In the genomic region with DNA sequence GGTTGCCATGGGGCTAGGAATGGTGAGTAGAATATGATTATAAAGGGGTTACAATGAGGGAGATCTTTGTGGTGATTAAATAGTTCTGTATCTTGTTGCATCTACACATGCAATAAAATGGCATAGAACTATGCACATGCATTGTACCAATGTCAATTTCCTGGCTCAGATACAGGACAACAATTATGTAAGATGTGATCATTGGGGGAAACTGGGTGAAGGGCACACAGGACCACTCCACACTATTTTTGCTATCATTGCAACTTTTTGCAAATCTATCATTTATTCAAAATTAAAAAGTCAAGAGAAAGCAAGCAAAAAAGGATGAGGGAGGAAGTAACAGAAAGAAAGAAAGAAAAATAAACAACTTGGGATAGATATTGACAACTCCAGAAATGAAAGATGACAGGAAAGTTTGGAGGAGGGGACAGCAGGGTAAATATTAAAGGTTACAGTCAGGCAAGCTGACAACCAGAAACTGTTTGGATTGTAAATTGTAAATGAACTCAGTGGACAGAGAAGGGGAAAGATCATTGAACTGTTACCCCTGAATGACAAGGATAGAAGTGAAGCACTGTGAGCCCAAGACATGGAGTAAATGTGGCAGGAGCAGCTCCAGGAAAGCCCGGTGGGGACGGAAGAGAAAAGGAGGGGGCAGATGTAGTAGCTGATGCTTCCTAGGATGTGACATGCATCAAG, we compare ENCODE assay signal across 2 cellular contexts.
TF ChIP-seq lines count a peak whose summit lies in the region.

No MANE protein-coding gene starts in this region.

TF ChIP-seq in IMR-90, 13 proteins besides CTCF, POLR2A, EP300 and RAD21:
- TF ChIP-seq MXI1 (IDR thresholded peaks at IDR 0.05; ENCODE audit: borderline replicate concordance, low read depth, low read length) (no peak), MAFK (IDR thresholded peaks at IDR 0.05; ENCODE audit: low read depth, low read length) (no peak), SMC3 (IDR thresholded peaks at IDR 0.05; ENCODE audit: low read depth, low read length) (no peak), CEBPB (IDR thresholded peaks at IDR 0.05; ENCODE audit: low read depth, low read length) (no peak), BHLHE40 (IDR thresholded peaks at IDR 0.05; ENCODE audit: low read depth, low read length) (no peak), FOS (IDR thresholded peaks at IDR 0.05; ENCODE audit: low read depth, low read length) (no peak), NFE2L2 (IDR thresholded peaks at IDR 0.05; ENCODE audit: low read depth, low read length) (no peak)
- TF ChIP-seq, protein P1, sequence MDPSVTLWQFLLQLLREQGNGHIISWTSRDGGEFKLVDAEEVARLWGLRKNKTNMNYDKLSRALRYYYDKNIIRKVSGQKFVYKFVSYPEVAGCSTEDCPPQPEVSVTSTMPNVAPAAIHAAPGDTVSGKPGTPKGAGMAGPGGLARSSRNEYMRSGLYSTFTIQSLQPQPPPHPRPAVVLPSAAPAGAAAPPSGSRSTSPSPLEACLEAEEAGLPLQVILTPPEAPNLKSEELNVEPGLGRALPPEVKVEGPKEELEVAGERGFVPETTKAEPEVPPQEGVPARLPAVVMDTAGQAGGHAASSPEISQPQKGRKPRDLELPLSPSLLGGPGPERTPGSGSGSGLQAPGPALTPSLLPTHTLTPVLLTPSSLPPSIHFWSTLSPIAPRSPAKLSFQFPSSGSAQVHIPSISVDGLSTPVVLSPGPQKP (IDR thresholded peaks at IDR 0.05; ENCODE audit: borderline replicate concordance, low read depth, low read length): no peak
- TF ChIP-seq, protein P2, sequence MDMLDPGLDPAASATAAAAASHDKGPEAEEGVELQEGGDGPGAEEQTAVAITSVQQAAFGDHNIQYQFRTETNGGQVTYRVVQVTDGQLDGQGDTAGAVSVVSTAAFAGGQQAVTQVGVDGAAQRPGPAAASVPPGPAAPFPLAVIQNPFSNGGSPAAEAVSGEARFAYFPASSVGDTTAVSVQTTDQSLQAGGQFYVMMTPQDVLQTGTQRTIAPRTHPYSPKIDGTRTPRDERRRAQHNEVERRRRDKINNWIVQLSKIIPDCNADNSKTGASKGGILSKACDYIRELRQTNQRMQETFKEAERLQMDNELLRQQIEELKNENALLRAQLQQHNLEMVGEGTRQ (IDR thresholded peaks at IDR 0.05; ENCODE audit: low read depth, low read length): no peak
TF ChIP-seq in IMR-90: peak in this region for 0.

TF ChIP-seq in H1, 55 proteins besides CTCF, POLR2A, EP300 and RAD21:
- TF ChIP-seq SIX5 (IDR thresholded peaks at IDR 0.05; ENCODE audit: low read depth, low read length) (no peak), SP1 (IDR thresholded peaks at IDR 0.05; ENCODE audit: low read depth, low read length) (no peak), ASH2L (IDR thresholded peaks at IDR 0.05; ENCODE audit: low read length) (no peak), GTF2F1 (IDR thresholded peaks at IDR 0.05; ENCODE audit: borderline replicate concordance, low read depth, low read length) (no peak), SAP30 (IDR thresholded peaks at IDR 0.05; ENCODE audit: insufficient read depth, insufficient replicate concordance, low read length) (no peak), SUZ12 (IDR thresholded peaks at IDR 0.05; ENCODE audit: low read length) (no peak), CBX5 (IDR thresholded peaks at IDR 0.05; ENCODE audit: low read depth, low read length) (no peak), KDM4A (IDR thresholded peaks at IDR 0.05; ENCODE audit: low read depth, low read length, severe bottlenecking) (no peak), SP2 (IDR thresholded peaks at IDR 0.05; ENCODE audit: low read length) (no peak), RFX5 (IDR thresholded peaks at IDR 0.05; ENCODE audit: borderline replicate concordance, low read depth, low read length) (no peak), EZH2 (IDR thresholded peaks at IDR 0.05; ENCODE audit: low read depth, low read length, severe bottlenecking) (no peak), KDM1A (IDR thresholded peaks at IDR 0.05; ENCODE audit: borderline replicate concordance, low read length) (no peak), BACH1 (IDR thresholded peaks at IDR 0.05; ENCODE audit: low read length) (no peak), POU5F1 (IDR thresholded peaks at IDR 0.05; ENCODE audit: low read depth, low read length) (no peak), TCF12 (IDR thresholded peaks at IDR 0.05; ENCODE audit: low read depth, low read length) (no peak), RBBP5 (IDR thresholded peaks at IDR 0.05; ENCODE audit: borderline replicate concordance, low read depth, low read length) (no peak), SIRT6 (IDR thresholded peaks at IDR 0.05; ENCODE audit: low read length) (no peak)
- TF ChIP-seq, protein P3, sequence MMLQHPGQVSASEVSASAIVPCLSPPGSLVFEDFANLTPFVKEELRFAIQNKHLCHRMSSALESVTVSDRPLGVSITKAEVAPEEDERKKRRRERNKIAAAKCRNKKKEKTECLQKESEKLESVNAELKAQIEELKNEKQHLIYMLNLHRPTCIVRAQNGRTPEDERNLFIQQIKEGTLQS (IDR thresholded peaks at IDR 0.05; ENCODE audit: insufficient read depth, low read depth, low read length): no peak
- TF ChIP-seq, protein P4, sequence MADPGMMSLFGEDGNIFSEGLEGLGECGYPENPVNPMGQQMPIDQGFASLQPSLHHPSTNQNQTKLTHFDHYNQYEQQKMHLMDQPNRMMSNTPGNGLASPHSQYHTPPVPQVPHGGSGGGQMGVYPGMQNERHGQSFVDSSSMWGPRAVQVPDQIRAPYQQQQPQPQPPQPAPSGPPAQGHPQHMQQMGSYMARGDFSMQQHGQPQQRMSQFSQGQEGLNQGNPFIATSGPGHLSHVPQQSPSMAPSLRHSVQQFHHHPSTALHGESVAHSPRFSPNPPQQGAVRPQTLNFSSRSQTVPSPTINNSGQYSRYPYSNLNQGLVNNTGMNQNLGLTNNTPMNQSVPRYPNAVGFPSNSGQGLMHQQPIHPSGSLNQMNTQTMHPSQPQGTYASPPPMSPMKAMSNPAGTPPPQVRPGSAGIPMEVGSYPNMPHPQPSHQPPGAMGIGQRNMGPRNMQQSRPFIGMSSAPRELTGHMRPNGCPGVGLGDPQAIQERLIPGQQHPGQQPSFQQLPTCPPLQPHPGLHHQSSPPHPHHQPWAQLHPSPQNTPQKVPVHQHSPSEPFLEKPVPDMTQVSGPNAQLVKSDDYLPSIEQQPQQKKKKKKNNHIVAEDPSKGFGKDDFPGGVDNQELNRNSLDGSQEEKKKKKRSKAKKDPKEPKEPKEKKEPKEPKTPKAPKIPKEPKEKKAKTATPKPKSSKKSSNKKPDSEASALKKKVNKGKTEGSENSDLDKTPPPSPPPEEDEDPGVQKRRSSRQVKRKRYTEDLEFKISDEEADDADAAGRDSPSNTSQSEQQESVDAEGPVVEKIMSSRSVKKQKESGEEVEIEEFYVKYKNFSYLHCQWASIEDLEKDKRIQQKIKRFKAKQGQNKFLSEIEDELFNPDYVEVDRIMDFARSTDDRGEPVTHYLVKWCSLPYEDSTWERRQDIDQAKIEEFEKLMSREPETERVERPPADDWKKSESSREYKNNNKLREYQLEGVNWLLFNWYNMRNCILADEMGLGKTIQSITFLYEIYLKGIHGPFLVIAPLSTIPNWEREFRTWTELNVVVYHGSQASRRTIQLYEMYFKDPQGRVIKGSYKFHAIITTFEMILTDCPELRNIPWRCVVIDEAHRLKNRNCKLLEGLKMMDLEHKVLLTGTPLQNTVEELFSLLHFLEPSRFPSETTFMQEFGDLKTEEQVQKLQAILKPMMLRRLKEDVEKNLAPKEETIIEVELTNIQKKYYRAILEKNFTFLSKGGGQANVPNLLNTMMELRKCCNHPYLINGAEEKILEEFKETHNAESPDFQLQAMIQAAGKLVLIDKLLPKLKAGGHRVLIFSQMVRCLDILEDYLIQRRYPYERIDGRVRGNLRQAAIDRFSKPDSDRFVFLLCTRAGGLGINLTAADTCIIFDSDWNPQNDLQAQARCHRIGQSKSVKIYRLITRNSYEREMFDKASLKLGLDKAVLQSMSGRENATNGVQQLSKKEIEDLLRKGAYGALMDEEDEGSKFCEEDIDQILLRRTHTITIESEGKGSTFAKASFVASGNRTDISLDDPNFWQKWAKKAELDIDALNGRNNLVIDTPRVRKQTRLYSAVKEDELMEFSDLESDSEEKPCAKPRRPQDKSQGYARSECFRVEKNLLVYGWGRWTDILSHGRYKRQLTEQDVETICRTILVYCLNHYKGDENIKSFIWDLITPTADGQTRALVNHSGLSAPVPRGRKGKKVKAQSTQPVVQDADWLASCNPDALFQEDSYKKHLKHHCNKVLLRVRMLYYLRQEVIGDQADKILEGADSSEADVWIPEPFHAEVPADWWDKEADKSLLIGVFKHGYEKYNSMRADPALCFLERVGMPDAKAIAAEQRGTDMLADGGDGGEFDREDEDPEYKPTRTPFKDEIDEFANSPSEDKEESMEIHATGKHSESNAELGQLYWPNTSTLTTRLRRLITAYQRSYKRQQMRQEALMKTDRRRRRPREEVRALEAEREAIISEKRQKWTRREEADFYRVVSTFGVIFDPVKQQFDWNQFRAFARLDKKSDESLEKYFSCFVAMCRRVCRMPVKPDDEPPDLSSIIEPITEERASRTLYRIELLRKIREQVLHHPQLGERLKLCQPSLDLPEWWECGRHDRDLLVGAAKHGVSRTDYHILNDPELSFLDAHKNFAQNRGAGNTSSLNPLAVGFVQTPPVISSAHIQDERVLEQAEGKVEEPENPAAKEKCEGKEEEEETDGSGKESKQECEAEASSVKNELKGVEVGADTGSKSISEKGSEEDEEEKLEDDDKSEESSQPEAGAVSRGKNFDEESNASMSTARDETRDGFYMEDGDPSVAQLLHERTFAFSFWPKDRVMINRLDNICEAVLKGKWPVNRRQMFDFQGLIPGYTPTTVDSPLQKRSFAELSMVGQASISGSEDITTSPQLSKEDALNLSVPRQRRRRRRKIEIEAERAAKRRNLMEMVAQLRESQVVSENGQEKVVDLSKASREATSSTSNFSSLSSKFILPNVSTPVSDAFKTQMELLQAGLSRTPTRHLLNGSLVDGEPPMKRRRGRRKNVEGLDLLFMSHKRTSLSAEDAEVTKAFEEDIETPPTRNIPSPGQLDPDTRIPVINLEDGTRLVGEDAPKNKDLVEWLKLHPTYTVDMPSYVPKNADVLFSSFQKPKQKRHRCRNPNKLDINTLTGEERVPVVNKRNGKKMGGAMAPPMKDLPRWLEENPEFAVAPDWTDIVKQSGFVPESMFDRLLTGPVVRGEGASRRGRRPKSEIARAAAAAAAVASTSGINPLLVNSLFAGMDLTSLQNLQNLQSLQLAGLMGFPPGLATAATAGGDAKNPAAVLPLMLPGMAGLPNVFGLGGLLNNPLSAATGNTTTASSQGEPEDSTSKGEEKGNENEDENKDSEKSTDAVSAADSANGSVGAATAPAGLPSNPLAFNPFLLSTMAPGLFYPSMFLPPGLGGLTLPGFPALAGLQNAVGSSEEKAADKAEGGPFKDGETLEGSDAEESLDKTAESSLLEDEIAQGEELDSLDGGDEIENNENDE (IDR thresholded peaks at IDR 0.05; ENCODE audit: insufficient replicate concordance, low read length): no peak
- TF ChIP-seq, protein P5, sequence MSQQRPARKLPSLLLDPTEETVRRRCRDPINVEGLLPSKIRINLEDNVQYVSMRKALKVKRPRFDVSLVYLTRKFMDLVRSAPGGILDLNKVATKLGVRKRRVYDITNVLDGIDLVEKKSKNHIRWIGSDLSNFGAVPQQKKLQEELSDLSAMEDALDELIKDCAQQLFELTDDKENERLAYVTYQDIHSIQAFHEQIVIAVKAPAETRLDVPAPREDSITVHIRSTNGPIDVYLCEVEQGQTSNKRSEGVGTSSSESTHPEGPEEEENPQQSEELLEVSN (IDR thresholded peaks at IDR 0.05): no peak
